Comparison of ENCODE assay signal across 15 cellular contexts in genomic region chr19:7953060-7953459, GRCh38.
DNase-seq lines count a peak whose midpoint lies in the region; ATAC-seq and TF ChIP-seq lines count a peak whose summit lies in the region.
"Had no signal": no experiment of that assay in that cellular context is flagged by ENCODE, and none has a peak within 500 bp of the region (broad histone marks: within the 10 kb centered on the region; RNA-seq: fewer than 3 reads in every experiment).

No MANE protein-coding gene starts in this region.

- peaks cover 0 to 5% of the 10 kb centered on the region in 2 donors for H3K4me1 Mint-ChIP-seq in stimulated activated naive B cell treated with anti-CD40 and anti-IgM and Interleukin-4, amounts not matched to agents 10 μg/mL and 1 μg/mL and 100 μg/mL, for 72 hours

- H3K9me3 ChIP-seq in adipocyte (ENCODE audit: control insufficient read depth, low read length), result no peaks in the 10 kb centered on the region
- H3K9me3 ChIP-seq: right atrium auricular region had no signal

- H3K9me3 Mint-ChIP-seq in stimulated activated naive B cell treated with anti-CD40 and anti-IgM and Interleukin-4, amounts not matched to agents 10 μg/mL and 1 μg/mL and 100 μg/mL, for 72 hours, result no peaks in the 10 kb centered on the region
- H3K9me3 Mint-ChIP-seq: T-helper 1 cell treated with Interleukin-12 subunit alpha and Interleukin-12 subunit beta and Interleukin-4 antibody, amounts not matched to agents 30 μg/mL and 1 μg/mL, for 36 hours had no signal

- no peak overlapping the region for H3K9ac ChIP-seq in adipocyte (ENCODE audit: low read length)

- H3K27ac Mint-ChIP-seq in stimulated activated naive B cell treated with anti-CD40 and anti-IgM and Interleukin-4, amounts not matched to agents 10 μg/mL and 1 μg/mL and 100 μg/mL, for 72 hours, result no peak overlapping the region
- H3K27ac Mint-ChIP-seq: activated CD8-positive, alpha-beta T cell treated with anti-CD3 and anti-CD28 coated beads, Interleukin-2, amount 10 ng/mL, durations not matched to agents 7 days and 5 days; T-helper 1 cell treated with Interleukin-12 subunit alpha and Interleukin-12 subunit beta and Interleukin-4 antibody, amounts not matched to agents 30 μg/mL and 1 μg/mL, for 36 hours had no signal

- TF ChIP-seq CTCF in HL-60 (IDR thresholded peaks at IDR 0.05; ENCODE audit: insufficient read depth, low read length), result no peak

- H3K27me3 ChIP-seq in HL-60 (ENCODE audit: insufficient read depth, poor library complexity, severe bottlenecking) (no peaks in the 10 kb centered on the region), adipocyte (replicated peaks; ENCODE audit: control insufficient read depth, insufficient read depth, low read length) (no peaks in the 10 kb centered on the region)
- H3K27me3 ChIP-seq: right atrium auricular region had no signal

- DNase-seq in AG20443 (ENCODE audit: low spot score) (peak; percentile 35), HL-60 (ENCODE audit: low read depth in 1 of 2, low spot score in 1 of 2) (peak in 1 of 2 experiments; percentile 58), adipocyte (ENCODE audit: low read depth) (peak; percentile 17), hepatic stellate cell (ENCODE audit: low spot score) (peak; percentile 22), medulla oblongata (ENCODE audit: extremely low spot score) (no peak), SW 1271 (lab: John Stamatoyannopoulos, UW) (no peak)
- DNase-seq in stimulated activated naive B cell treated with anti-CD40 and anti-IgM and Interleukin-4, amounts not matched to agents 10 μg/mL and 1 μg/mL and 100 μg/mL, for 72 hours, result no peak
- DNase-seq: activated CD8-positive, alpha-beta T cell treated with anti-CD3 and anti-CD28 coated beads, Interleukin-2, amount 10 ng/mL, durations not matched to agents 7 days and 5 days; erythroblast; NCI-H1694 treated with DMSO at 0.1 percent for 48 hours; stimulated activated CD4-positive, alpha-beta T cell treated with anti-CD3 and anti-CD28 coated beads, Interleukin-4, amount 100 ng/mL, for 4 hours; stimulated activated naive CD8-positive, alpha-beta T cell treated with anti-CD3 and anti-CD28 coated beads, Interleukin-15, Interleukin-2, amounts not matched to agents 100 U/mL and 50 U/mL, for 24 hours had no signal

- no peak overlapping the region for H3K4me3 Mint-ChIP-seq in stimulated activated naive B cell treated with anti-CD40 and anti-IgM and Interleukin-4, amounts not matched to agents 10 μg/mL and 1 μg/mL and 100 μg/mL, for 72 hours
- H3K4me3 Mint-ChIP-seq: activated CD8-positive, alpha-beta T cell treated with anti-CD3 and anti-CD28 coated beads, Interleukin-2, amount 10 ng/mL, durations not matched to agents 7 days and 5 days; T-helper 1 cell treated with Interleukin-12 subunit alpha and Interleukin-12 subunit beta and Interleukin-4 antibody, amounts not matched to agents 30 μg/mL and 1 μg/mL, for 36 hours had no signal

- no peak overlapping the region for H3K4me3 ChIP-seq in HL-60 (replicated peaks; ENCODE audit: insufficient read depth, low read length)
- no peak overlapping the region for H3K4me3 ChIP-seq in adipocyte (ENCODE audit: low read length)
- H3K4me3 ChIP-seq: right atrium auricular region had no signal

- H3K4me1 ChIP-seq in adipocyte (ENCODE audit: control insufficient read depth, insufficient read depth, low read length), result peaks cover 3% of the 10 kb centered on the region

- ATAC-seq in stimulated activated naive B cell treated with anti-CD40 and anti-IgM and Interleukin-4, amounts not matched to agents 10 μg/mL and 1 μg/mL and 100 μg/mL, for 72 hours (replicated peaks), result no peak
- ATAC-seq in HG02870 (IDR thresholded peaks at IDR 0.05; ENCODE audit: unreplicated experiment), result no peak
- ATAC-seq: activated CD8-positive, alpha-beta T cell treated with anti-CD3 and anti-CD28 coated beads, Interleukin-2, amount 10 ng/mL, durations not matched to agents 7 days and 5 days; stimulated activated naive CD8-positive, alpha-beta T cell treated with anti-CD3 and anti-CD28 coated beads, Interleukin-15, Interleukin-2, amounts not matched to agents 100 U/mL and 50 U/mL, for 24 hours had no signal

- 0 out of 2 replicates have a peak overlapping the region, but pooled peaks have one; percentile 27 for H3K27ac ChIP-seq in HL-60 (replicated peaks)

- peaks cover 11 to 14% of the 10 kb centered on the region in 2 donors for H3K36me3 Mint-ChIP-seq in stimulated activated naive B cell treated with anti-CD40 and anti-IgM and Interleukin-4, amounts not matched to agents 10 μg/mL and 1 μg/mL and 100 μg/mL, for 72 hours

- no peaks in the 10 kb centered on the region for H3K27me3 Mint-ChIP-seq in stimulated activated naive B cell treated with anti-CD40 and anti-IgM and Interleukin-4, amounts not matched to agents 10 μg/mL and 1 μg/mL and 100 μg/mL, for 72 hours

- H3K36me3 ChIP-seq in adipocyte (ENCODE audit: control insufficient read depth, insufficient read depth, low read length, severe bottlenecking), result peaks cover 5% of the 10 kb centered on the region
- H3K36me3 ChIP-seq: right atrium auricular region had no signal

Comparison
In these comparisons a context has a peak if more than half of its experiments do, and no peak if none do; other contexts are left out.
1. DNase-seq: peak in AG20443 (single experiment), adipocyte (single experiment) and hepatic stellate cell (single experiment); none in medulla oblongata (single experiment), stimulated activated naive B cell treated with anti-CD40 and anti-IgM and Interleukin-4, amounts not matched to agents 10 μg/mL and 1 μg/mL and 100 μg/mL, for 72 hours (single experiment) and SW 1271 (0 of 2).